In genomic region chr19:5719274-5719960, GRCh38 we compare ENCODE assay signal across 1 cellular context.
TF ChIP-seq lines count a peak whose summit lies in the region.

No MANE protein-coding gene starts in this region.

TF ChIP-seq in K562, 482 proteins besides CTCF, POLR2A, EP300 and RAD21 (continued from another document):
- TF ChIP-seq SP2 (IDR thresholded peaks at IDR 0.05; ENCODE audit: extremely low read depth, low read depth, low read length, poor library complexity, severe bottlenecking) = no peak
TF ChIP-seq in K562: peak in this region for 26.
